ENCODE assay signal across 8 cellular contexts in the genomic region with DNA sequence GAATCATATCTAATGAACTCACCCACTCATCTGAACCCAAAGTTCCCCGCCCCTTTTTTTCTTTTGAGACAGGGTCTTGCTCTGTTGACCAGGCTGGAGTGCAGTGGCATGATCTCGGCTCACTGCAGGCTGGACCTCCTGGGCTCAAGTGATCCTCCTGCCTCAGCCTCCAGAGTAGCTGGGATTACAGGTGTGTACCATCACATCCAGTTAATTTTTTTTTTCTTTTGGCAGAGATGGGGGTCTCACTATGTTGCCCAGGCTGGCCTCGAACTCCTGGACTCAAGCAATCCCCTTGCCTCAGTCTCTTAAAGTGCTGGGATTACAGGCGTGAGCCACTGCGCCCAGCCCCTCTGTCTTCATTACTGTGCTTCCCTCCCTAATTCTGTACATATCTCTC. TPM values are rescaled to one million over a fixed set of nuclear protein-coding genes. Genes with fewer than 3 reads are reported as not detected.
A peak's percentile ranks its signal among the peaks of the same experiment; 100 is the strongest.
DNase-seq lines count a peak whose midpoint lies in the region; ATAC-seq and TF ChIP-seq lines count a peak whose summit lies in the region.
"Not testable (repeated sequence)": the region's sequence is repeated elsewhere in the genome, so short reads cannot be mapped to it uniquely, and the experiment has no call there.

No MANE protein-coding gene starts in this region.

- not testable (repeated sequence) for H3K9me2 ChIP-seq in Karpas-422 (replicated peaks; ENCODE audit: insufficient read depth, low read length); hepatocyte (replicated peaks; ENCODE audit: insufficient read depth)

- not testable (repeated sequence) for H3K4me1 ChIP-seq in CD8-positive, alpha-beta T cell (ENCODE audit: insufficient read depth, low read length)
- H3K4me1 ChIP-seq in Karpas-422 (ENCODE audit: low read length) (peaks cover 22% of the 10 kb centered on the region), hepatocyte (ENCODE audit: insufficient read depth) (peaks cover 28% of the 10 kb centered on the region)

- H3K27ac Mint-ChIP-seq in CD8-positive, alpha-beta T cell, result peak overlapping the region; percentile 93
- not testable (repeated sequence) for H3K27ac Mint-ChIP-seq in activated T-cell treated with anti-CD3 and anti-CD28 coated beads, Interleukin-2, amount 50 U/mL, for 24 hours; activated naive CD8-positive, alpha-beta T cell treated with anti-CD3 and anti-CD28 coated beads, Interleukin-2, amount 50 U/mL, for 24 hours; nephron progenitor cell; stimulated activated naive CD8-positive, alpha-beta T cell treated with anti-CD3 and anti-CD28 coated beads, Interleukin-15, Interleukin-2, amounts not matched to agents 100 ng/mL and 50 ng/mL, for 24 hours

- H3K9me3 Mint-ChIP-seq in CD8-positive, alpha-beta T cell, result not testable (repeated sequence)
- peaks cover 36% of the 10 kb centered on the region for H3K9me3 Mint-ChIP-seq in activated T-cell treated with anti-CD3 and anti-CD28 coated beads, Interleukin-2, amount 50 U/mL, for 24 hours
- H3K9me3 Mint-ChIP-seq in activated naive CD8-positive, alpha-beta T cell treated with anti-CD3 and anti-CD28 coated beads, Interleukin-2, amount 50 U/mL, for 24 hours, result peaks cover 36% of the 10 kb centered on the region
- H3K9me3 Mint-ChIP-seq in nephron progenitor cell, result peaks cover 37% of the 10 kb centered on the region
- peaks cover 33% of the 10 kb centered on the region for H3K9me3 Mint-ChIP-seq in stimulated activated naive CD8-positive, alpha-beta T cell treated with anti-CD3 and anti-CD28 coated beads, Interleukin-15, Interleukin-2, amounts not matched to agents 100 ng/mL and 50 ng/mL, for 24 hours

- H3K4me2 ChIP-seq in Karpas-422 (ENCODE audit: low read depth, low read length, poor library complexity, severe bottlenecking) (peak overlapping the region; percentile 89), hepatocyte (peak overlapping the region; percentile 92)

- not testable (repeated sequence) for H3K36me3 ChIP-seq in CD8-positive, alpha-beta T cell (ENCODE audit: insufficient read depth, low read length); Karpas-422 (ENCODE audit: insufficient read depth, low read length); hepatocyte (replicated peaks; ENCODE audit: insufficient read depth, low read depth)

- not testable (repeated sequence) for H3K9ac ChIP-seq in Karpas-422 (ENCODE audit: low read length)

- not testable (repeated sequence) for DNase-seq in CD8-positive, alpha-beta T cell; Karpas-422; activated T-cell treated with anti-CD3 and anti-CD28 coated beads, Interleukin-2, amount 50 U/mL, for 24 hours; activated naive CD8-positive, alpha-beta T cell treated with anti-CD3 and anti-CD28 coated beads, Interleukin-2, amount 50 U/mL, for 24 hours; hepatocyte (ENCODE audit: low spot score); nephron progenitor cell

- not testable (repeated sequence) for TF ChIP-seq CTCF in CD8-positive, alpha-beta T cell (IDR thresholded peaks at IDR 0.05); VCaP (conservative IDR thresholded peaks at IDR 0.05); hepatocyte (IDR thresholded peaks at IDR 0.05; ENCODE audit: poor library complexity); nephron progenitor cell (IDR thresholded peaks at IDR 0.05)

- H3K79me2 ChIP-seq in Karpas-422 (ENCODE audit: low read length), result peaks cover 65% of the 10 kb centered on the region
- peaks cover 40% of the 10 kb centered on the region for H3K79me2 ChIP-seq in hepatocyte

- not testable (repeated sequence) for H3K27me3 Mint-ChIP-seq in CD8-positive, alpha-beta T cell (ENCODE audit: low read depth); activated T-cell treated with anti-CD3 and anti-CD28 coated beads, Interleukin-2, amount 50 U/mL, for 24 hours; activated naive CD8-positive, alpha-beta T cell treated with anti-CD3 and anti-CD28 coated beads, Interleukin-2, amount 50 U/mL, for 24 hours; nephron progenitor cell (ENCODE audit: low read depth, poor library complexity); stimulated activated naive CD8-positive, alpha-beta T cell treated with anti-CD3 and anti-CD28 coated beads, Interleukin-15, Interleukin-2, amounts not matched to agents 100 ng/mL and 50 ng/mL, for 24 hours

- intact Hi-C loops in CD8-positive, alpha-beta T cell (cut with DNase I, micrococcal nuclease), result loop anchor here (5.0 kb wide), 6 partner anchors 51 to 926 kb away; a partner anchor contains a TSS

- H2AFZ ChIP-seq in Karpas-422 (ENCODE audit: low read length); hepatocyte: not testable (repeated sequence)

- not testable (repeated sequence) for H3K9me3 ChIP-seq in CD8-positive, alpha-beta T cell (ENCODE audit: low read length); Karpas-422 (ENCODE audit: low read length); hepatocyte (ENCODE audit: low read depth)

- peaks cover 28% of the 10 kb centered on the region for H3K36me3 Mint-ChIP-seq in CD8-positive, alpha-beta T cell
- H3K36me3 Mint-ChIP-seq in activated T-cell treated with anti-CD3 and anti-CD28 coated beads, Interleukin-2, amount 50 U/mL, for 24 hours (ENCODE audit: low read depth), result peaks cover 62% of the 10 kb centered on the region
- H3K36me3 Mint-ChIP-seq in activated naive CD8-positive, alpha-beta T cell treated with anti-CD3 and anti-CD28 coated beads, Interleukin-2, amount 50 U/mL, for 24 hours (ENCODE audit: low read depth), result peaks cover 52% of the 10 kb centered on the region
- H3K36me3 Mint-ChIP-seq in nephron progenitor cell (ENCODE audit: low read depth), result peaks cover 44% of the 10 kb centered on the region
- peaks cover 51% of the 10 kb centered on the region for H3K36me3 Mint-ChIP-seq in stimulated activated naive CD8-positive, alpha-beta T cell treated with anti-CD3 and anti-CD28 coated beads, Interleukin-15, Interleukin-2, amounts not matched to agents 100 ng/mL and 50 ng/mL, for 24 hours (ENCODE audit: low read depth)

- CTCF ChIA-PET in CD8-positive, alpha-beta T cell (lab: Charles Lee), result not testable (repeated sequence)

- H3K4me1 Mint-ChIP-seq in CD8-positive, alpha-beta T cell (ENCODE audit: low read depth), result peaks cover 37% of the 10 kb centered on the region
- H3K4me1 Mint-ChIP-seq in activated T-cell treated with anti-CD3 and anti-CD28 coated beads, Interleukin-2, amount 50 U/mL, for 24 hours (ENCODE audit: low read depth), result peaks cover 24% of the 10 kb centered on the region
- H3K4me1 Mint-ChIP-seq in activated naive CD8-positive, alpha-beta T cell treated with anti-CD3 and anti-CD28 coated beads, Interleukin-2, amount 50 U/mL, for 24 hours, result peaks cover 26% of the 10 kb centered on the region
- peaks cover 40% of the 10 kb centered on the region for H3K4me1 Mint-ChIP-seq in nephron progenitor cell
- H3K4me1 Mint-ChIP-seq in stimulated activated naive CD8-positive, alpha-beta T cell treated with anti-CD3 and anti-CD28 coated beads, Interleukin-15, Interleukin-2, amounts not matched to agents 100 ng/mL and 50 ng/mL, for 24 hours (ENCODE audit: low read depth), result peaks cover 31% of the 10 kb centered on the region

- H3K4me3 ChIP-seq in CD8-positive, alpha-beta T cell (ENCODE audit: low read depth, low read length); hepatocyte: not testable (repeated sequence)
- peak overlapping the region; percentile 92; the same call in 1 of the 2 replicates for H3K4me3 ChIP-seq in Karpas-422 (ENCODE audit: low read length)

- POLR2A ChIA-PET in CD8-positive, alpha-beta T cell (lab: Charles Lee), result not testable (repeated sequence)

- not testable (repeated sequence) for H3K27ac ChIP-seq in CD8-positive, alpha-beta T cell (ENCODE audit: low read depth, low read length); Karpas-422 (ENCODE audit: low read length); hepatocyte
- peak overlapping the region; percentile 100 for H3K27ac ChIP-seq in VCaP

- not testable (repeated sequence) for H3K27me3 ChIP-seq in CD8-positive, alpha-beta T cell (ENCODE audit: insufficient read depth, low read length); Karpas-422 (ENCODE audit: low read length); hepatocyte

- WGBS in hepatocyte (ENCODE audit: low lambda C conversion rate, missing lambda C conversion rate), result 86% methylated on average over 5 of the region's 5 CpGs

- not testable (repeated sequence) for ATAC-seq in CD8-positive, alpha-beta T cell; activated naive CD8-positive, alpha-beta T cell treated with anti-CD3 and anti-CD28 coated beads, Interleukin-2, amount 50 U/mL, for 24 hours

- H3K4me3 Mint-ChIP-seq in CD8-positive, alpha-beta T cell, result peak overlapping the region; percentile 95
- peak overlapping the region; percentile 88 for H3K4me3 Mint-ChIP-seq in activated T-cell treated with anti-CD3 and anti-CD28 coated beads, Interleukin-2, amount 50 U/mL, for 24 hours
- H3K4me3 Mint-ChIP-seq in activated naive CD8-positive, alpha-beta T cell treated with anti-CD3 and anti-CD28 coated beads, Interleukin-2, amount 50 U/mL, for 24 hours, result peak overlapping the region; percentile 90
- peak overlapping the region; percentile 92 for H3K4me3 Mint-ChIP-seq in nephron progenitor cell
- peak overlapping the region; percentile 94 for H3K4me3 Mint-ChIP-seq in stimulated activated naive CD8-positive, alpha-beta T cell treated with anti-CD3 and anti-CD28 coated beads, Interleukin-15, Interleukin-2, amounts not matched to agents 100 ng/mL and 50 ng/mL, for 24 hours

- not testable (repeated sequence) for H4K20me1 ChIP-seq in Karpas-422 (ENCODE audit: insufficient read depth, low read depth, low read length); hepatocyte (ENCODE audit: insufficient read depth, poor library complexity, severe bottlenecking)

RNA-seq across cellular contexts. Expression of a gene that starts 17.7 kb away (rescaled TPM):
- total RNA-seq in CD8-positive, alpha-beta T cell, result 1 to 10 TPM; 4.5 to 4.9 TPM
- total RNA-seq in Karpas-422 (2014; rRNA removed; shearing (Covaris generic); ENCODE audit: low replicate concordance), result 6.0 and 10.5 TPM in 2 replicates
- total RNA-seq in hepatocyte, result 5.5 and 9.3 TPM in 2 replicates
- 1.2 and 4.8 TPM in 2 replicates for polyA plus RNA-seq in hepatocyte

RNA-seq across cellular contexts. Expression of a gene that starts 21.8 kb away (rescaled TPM):
- total RNA-seq in CD8-positive, alpha-beta T cell, result 1 to 10 TPM; 5.9 to 6.4 TPM
- total RNA-seq in Karpas-422 (2014; rRNA removed; shearing (Covaris generic); ENCODE audit: low replicate concordance), result 15.2 and 20.0 TPM in 2 replicates
- total RNA-seq in hepatocyte, result 10.7 and 18.5 TPM in 2 replicates
- polyA plus RNA-seq in hepatocyte, result 5.1 and 6.3 TPM in 2 replicates

RNA-seq across cellular contexts. Expression of a gene that starts 43.5 kb away (rescaled TPM):
- 1 to 10 TPM; 5.5 to 9.5 TPM for total RNA-seq in CD8-positive, alpha-beta T cell
- total RNA-seq in Karpas-422 (2014; rRNA removed; shearing (Covaris generic); ENCODE audit: low replicate concordance), result 18.9 and 23.7 TPM in 2 replicates
- total RNA-seq in hepatocyte, result 18.3 and 35.0 TPM in 2 replicates
- 5.6 and 15.2 TPM in 2 replicates for polyA plus RNA-seq in hepatocyte
